8 cellular contexts compared by ENCODE assay signal in the genomic region with DNA sequence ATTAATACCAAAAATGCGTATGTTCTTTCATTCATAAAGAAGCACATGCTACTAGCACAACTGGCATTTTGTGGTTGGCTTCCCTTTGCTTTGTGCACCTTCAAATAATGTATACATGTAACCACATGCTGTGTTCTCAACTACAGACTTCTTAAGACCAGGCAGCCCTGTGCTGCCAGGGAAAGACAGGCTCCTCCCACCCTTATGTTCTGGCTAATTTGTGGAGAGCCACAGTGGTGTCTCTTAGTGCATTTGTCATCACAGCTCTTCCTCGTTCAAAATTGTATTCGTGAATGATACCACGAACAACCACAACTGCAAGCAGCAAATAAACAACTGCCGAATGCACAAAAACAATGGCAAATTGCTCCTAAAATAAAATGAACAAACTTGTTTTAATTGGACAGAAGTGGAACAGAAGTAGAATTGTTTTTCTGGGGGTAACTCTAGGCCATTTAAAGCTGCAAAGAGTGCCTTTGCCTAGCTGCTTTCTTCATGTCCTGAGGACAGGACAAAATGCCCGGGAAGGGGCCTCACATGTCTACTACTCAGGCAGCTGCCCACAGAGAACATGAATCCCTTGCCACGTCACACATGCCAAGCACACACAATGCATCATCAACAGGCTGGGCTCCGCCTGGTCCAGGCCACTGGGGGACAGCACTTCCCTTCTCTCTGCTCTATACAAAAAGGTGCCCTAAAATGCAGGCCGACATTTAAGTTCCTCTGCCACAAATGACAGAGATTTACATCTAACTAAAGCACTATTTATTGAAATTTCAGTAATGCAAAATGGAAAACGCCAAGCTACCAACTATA. TPM values are rescaled to one million over a fixed set of nuclear protein-coding genes. Genes with fewer than 3 reads are reported as not detected.
A peak's percentile ranks its signal among the peaks of the same experiment; 100 is the strongest.
DNase-seq lines count a peak whose midpoint lies in the region; ATAC-seq and TF ChIP-seq lines count a peak whose summit lies in the region.

No MANE protein-coding gene starts in this region.

- TF ChIP-seq EP300 in SK-N-SH (IDR thresholded peaks at IDR 0.05; ENCODE audit: borderline replicate concordance in 1 of 2, low read depth in 1 of 2, low read length in 1 of 2) = no peak

- DNase-seq in activated CD8-positive, alpha-beta memory T cell treated with anti-CD3 and anti-CD28 coated beads, Interleukin-2, amount 10 ng/mL, durations not matched to agents 7 days and 5 days = no peak
- no peak for DNase-seq in activated CD8-positive, alpha-beta memory T cell treated with anti-CD3 and anti-CD28 coated beads for 24 hours
- peak; percentile 64 for DNase-seq in SK-N-SH
- DNase-seq in epithelial cell of proximal tubule (ENCODE audit: low read depth) = no peak
- no peak for DNase-seq in stimulated activated naive CD8-positive, alpha-beta T cell treated with anti-CD3 and anti-CD28 coated beads, Interleukin-15, Interleukin-2, amounts not matched to agents 100 U/mL and 50 U/mL, for 24 hours
- no peak for DNase-seq in smooth muscle cell (lab: John Stamatoyannopoulos, UW; ENCODE audit: unreplicated experiment)
- no peak for DNase-seq in hepatocyte (ENCODE audit: low spot score)

- H3K9me3 ChIP-seq in SK-N-SH (no peaks in the 10 kb centered on the region), smooth muscle cell (replicated peaks; ENCODE audit: low read depth) (no peaks in the 10 kb centered on the region), hepatocyte (ENCODE audit: low read depth) (no peaks in the 10 kb centered on the region)

- POLR2A ChIA-PET in SK-N-SH (lab: Yijun Ruan, JAX) = no interaction called here

- WGBS in SK-N-SH (ENCODE audit: low lambda C conversion rate) = 52% methylated on average over 10 of the region's 10 CpGs
- 73% methylated on average over 10 of the region's 10 CpGs for WGBS in smooth muscle cell (ENCODE audit: low lambda C conversion rate)
- WGBS in hepatocyte (ENCODE audit: low lambda C conversion rate, missing lambda C conversion rate) = 89% methylated on average over 10 of the region's 10 CpGs

- H3K4me2 ChIP-seq in SK-N-SH = no peak overlapping the region
- H3K4me2 ChIP-seq in smooth muscle cell = no peak overlapping the region
- H3K4me2 ChIP-seq in hepatocyte = no peak overlapping the region

- no peak overlapping the region for H2AFZ ChIP-seq in SK-N-SH (ENCODE audit: low read depth)
- no peak overlapping the region for H2AFZ ChIP-seq in smooth muscle cell (ENCODE audit: low read depth)
- H2AFZ ChIP-seq in hepatocyte = no peak overlapping the region

- TF ChIP-seq CTCF in SK-N-SH (IDR thresholded peaks at IDR 0.05) (peak; percentile 32; the same call in 1 of the 2 replicates), epithelial cell of proximal tubule (conservative IDR thresholded peaks at IDR 0.05; ENCODE audit: low read depth, low read length) (peak; percentile 28), smooth muscle cell (IDR thresholded peaks at IDR 0.05; ENCODE audit: borderline replicate concordance, insufficient read depth, poor library complexity, severe bottlenecking) (no peak), hepatocyte (IDR thresholded peaks at IDR 0.05; ENCODE audit: poor library complexity) (no peak)

- no peaks in the 10 kb centered on the region for H3F3A ChIP-seq in SK-N-SH (replicated peaks; ENCODE audit: insufficient read depth)
- no peaks in the 10 kb centered on the region for H3F3A ChIP-seq in smooth muscle cell (ENCODE audit: low read depth)

- H3K27ac ChIP-seq in SK-N-SH (ENCODE audit: low read depth in 2 of 2, low read length in 1 of 2) (peak overlapping the region in 1 of 2 experiments; percentile 65; a peak in 2 of 4 replicates), smooth muscle cell (ENCODE audit: low read depth) (no peak overlapping the region), hepatocyte (no peak overlapping the region)

- H3K9ac ChIP-seq in SK-N-SH = no peak overlapping the region
- H3K9ac ChIP-seq in smooth muscle cell (ENCODE audit: low read depth) = no peak overlapping the region

- H3K27me3 ChIP-seq in SK-N-SH (ENCODE audit: insufficient read depth) = no peaks in the 10 kb centered on the region
- no peaks in the 10 kb centered on the region for H3K27me3 ChIP-seq in smooth muscle cell (ENCODE audit: low read depth)
- no peaks in the 10 kb centered on the region for H3K27me3 ChIP-seq in hepatocyte

- H3K4me3 ChIP-seq in SK-N-SH (ENCODE audit: low read depth in 2 of 2, low read length in 1 of 2) (no peak overlapping the region), epithelial cell of proximal tubule (ENCODE audit: low read depth, low read length) (no peak overlapping the region), smooth muscle cell (no peak overlapping the region), hepatocyte (no peak overlapping the region)

- H3K4me3 Mint-ChIP-seq in activated CD8-positive, alpha-beta memory T cell treated with anti-CD3 and anti-CD28 coated beads, Interleukin-2, amount 10 ng/mL, durations not matched to agents 7 days and 5 days = no peak overlapping the region

- H3K27me3 Mint-ChIP-seq in activated CD8-positive, alpha-beta memory T cell treated with anti-CD3 and anti-CD28 coated beads, Interleukin-2, amount 10 ng/mL, durations not matched to agents 7 days and 5 days = no peaks in the 10 kb centered on the region

- H3K4me1 ChIP-seq in SK-N-SH (ENCODE audit: control insufficient read depth in 1 of 2, insufficient read depth in 2 of 2, low read depth in 1 of 2, low read length in 1 of 2) (peaks cover 36 to 69% of the 10 kb centered on the region in 2 experiments; a peak in 3 of 4 replicates), smooth muscle cell (ENCODE audit: low read depth) (no peaks in the 10 kb centered on the region), hepatocyte (ENCODE audit: insufficient read depth) (no peaks in the 10 kb centered on the region)

- H3K36me3 Mint-ChIP-seq in activated CD8-positive, alpha-beta memory T cell treated with anti-CD3 and anti-CD28 coated beads, Interleukin-2, amount 10 ng/mL, durations not matched to agents 7 days and 5 days = no peaks in the 10 kb centered on the region

- H3K36me3 ChIP-seq in SK-N-SH (replicated peaks in 1 of 2; ENCODE audit: control insufficient read depth in 1 of 2, insufficient read depth in 2 of 2, low read length in 1 of 2) (peaks cover 3 to 32% of the 10 kb centered on the region in 2 experiments), smooth muscle cell (ENCODE audit: low read depth) (no peaks in the 10 kb centered on the region), hepatocyte (replicated peaks; ENCODE audit: insufficient read depth, low read depth) (peaks cover 4% of the 10 kb centered on the region)

- H4K20me1 ChIP-seq in SK-N-SH (ENCODE audit: insufficient read depth) (peaks cover 80% of the 10 kb centered on the region), smooth muscle cell (ENCODE audit: low read depth) (no peaks in the 10 kb centered on the region), hepatocyte (ENCODE audit: insufficient read depth, poor library complexity, severe bottlenecking) (peaks cover 77% of the 10 kb centered on the region)

- CTCF ChIA-PET in activated CD8-positive, alpha-beta memory T cell treated with anti-CD3 and anti-CD28 coated beads, Interleukin-2, amount 10 ng/mL, durations not matched to agents 7 days and 5 days (lab: Charles Lee) = interaction anchor here (1.0 kb wide), 1 partner anchor 20 kb away, joined by 4 read pairs; no protein-coding TSS in a partner anchor
- CTCF ChIA-PET in SK-N-SH (lab: Yijun Ruan, JAX) = interaction anchor here (0.7 to 3.1 kb wide), 6 partner anchors 14 to 65 kb away, joined by 3 to 15 read pairs (median 4); no protein-coding TSS in a partner anchor

- H3K4me1 Mint-ChIP-seq in activated CD8-positive, alpha-beta memory T cell treated with anti-CD3 and anti-CD28 coated beads, Interleukin-2, amount 10 ng/mL, durations not matched to agents 7 days and 5 days = peaks cover 5% of the 10 kb centered on the region

- peak; percentile 47 for TF ChIP-seq RAD21 in SK-N-SH (IDR thresholded peaks at IDR 0.05; ENCODE audit: low read length)

- no peaks in the 10 kb centered on the region for H3K9me2 ChIP-seq in SK-N-SH
- no peaks in the 10 kb centered on the region for H3K9me2 ChIP-seq in hepatocyte (replicated peaks; ENCODE audit: insufficient read depth)

- H3K79me2 ChIP-seq in SK-N-SH (ENCODE audit: insufficient read depth) (peaks cover 83% of the 10 kb centered on the region), smooth muscle cell (ENCODE audit: low read depth) (no peaks in the 10 kb centered on the region), hepatocyte (peaks cover 82% of the 10 kb centered on the region)

- ATAC-seq in activated CD8-positive, alpha-beta memory T cell treated with anti-CD3 and anti-CD28 coated beads, Interleukin-2, amount 10 ng/mL, durations not matched to agents 7 days and 5 days = peak; percentile 60
- ATAC-seq in stimulated activated naive CD8-positive, alpha-beta T cell treated with anti-CD3 and anti-CD28 coated beads, Interleukin-15, Interleukin-2, amounts not matched to agents 100 U/mL and 50 U/mL, for 24 hours = peak; percentile 86
- no peak for ATAC-seq in HG03135 (IDR thresholded peaks at IDR 0.05; ENCODE audit: unreplicated experiment)

- H3K9me3 Mint-ChIP-seq in activated CD8-positive, alpha-beta memory T cell treated with anti-CD3 and anti-CD28 coated beads, Interleukin-2, amount 10 ng/mL, durations not matched to agents 7 days and 5 days (ENCODE audit: low read depth) = no peaks in the 10 kb centered on the region

- no peak overlapping the region for H3K27ac Mint-ChIP-seq in activated CD8-positive, alpha-beta memory T cell treated with anti-CD3 and anti-CD28 coated beads, Interleukin-2, amount 10 ng/mL, durations not matched to agents 7 days and 5 days

TF ChIP-seq in SK-N-SH, 30 proteins besides CTCF, POLR2A, EP300 and RAD21:
- TF ChIP-seq SMC3 (IDR thresholded peaks at IDR 0.05; ENCODE audit: low read depth, low read length) (0 out of 2 replicates have a peak, but pooled peaks have one; percentile 14), GABPA (IDR thresholded peaks at IDR 0.05; ENCODE audit: low read depth) (no peak)

RNA-seq across cellular contexts. Expression of a gene that starts 21.7 kb away (rescaled TPM):
- total RNA-seq in activated CD8-positive, alpha-beta memory T cell treated with anti-CD3 and anti-CD28 coated beads, Interleukin-2, amount 10 ng/mL, durations not matched to agents 7 days and 5 days = 1 to 10 TPM; 1.6 to 2.0 TPM
- polyA plus RNA-seq in SK-N-SH (2012; rRNA removed) = 5.2 and 7.0 TPM in 2 replicates
- polyA plus RNA-seq in SK-N-SH (2012; cell fraction: cytosol; rRNA removed) = 10.6 and 11.1 TPM in 2 replicates
- 9.2 and 9.9 TPM in 2 replicates for polyA plus RNA-seq in SK-N-SH (2012; cell fraction: nucleus; rRNA removed)
- 14.0 and 14.5 TPM in 2 replicates for total RNA-seq in epithelial cell of proximal tubule
- total RNA-seq in smooth muscle cell = 0.72 and 0.90 TPM in 2 replicates
- 1.2 and 1.7 TPM in 2 replicates for polyA plus RNA-seq in smooth muscle cell
- 15.7 and 19.4 TPM in 2 replicates for total RNA-seq in hepatocyte
- 26.4 and 27.9 TPM in 2 replicates for polyA plus RNA-seq in hepatocyte

Comparison
In these comparisons a context has a peak if more than half of its experiments do, and no peak if none do; other contexts are left out.
1. CTCF ChIP-seq: peak in SK-N-SH (single experiment) and epithelial cell of proximal tubule (single experiment); none in smooth muscle cell (single experiment) and hepatocyte (single experiment).